ENCODE assay signal across 1 cellular context in the genomic region with DNA sequence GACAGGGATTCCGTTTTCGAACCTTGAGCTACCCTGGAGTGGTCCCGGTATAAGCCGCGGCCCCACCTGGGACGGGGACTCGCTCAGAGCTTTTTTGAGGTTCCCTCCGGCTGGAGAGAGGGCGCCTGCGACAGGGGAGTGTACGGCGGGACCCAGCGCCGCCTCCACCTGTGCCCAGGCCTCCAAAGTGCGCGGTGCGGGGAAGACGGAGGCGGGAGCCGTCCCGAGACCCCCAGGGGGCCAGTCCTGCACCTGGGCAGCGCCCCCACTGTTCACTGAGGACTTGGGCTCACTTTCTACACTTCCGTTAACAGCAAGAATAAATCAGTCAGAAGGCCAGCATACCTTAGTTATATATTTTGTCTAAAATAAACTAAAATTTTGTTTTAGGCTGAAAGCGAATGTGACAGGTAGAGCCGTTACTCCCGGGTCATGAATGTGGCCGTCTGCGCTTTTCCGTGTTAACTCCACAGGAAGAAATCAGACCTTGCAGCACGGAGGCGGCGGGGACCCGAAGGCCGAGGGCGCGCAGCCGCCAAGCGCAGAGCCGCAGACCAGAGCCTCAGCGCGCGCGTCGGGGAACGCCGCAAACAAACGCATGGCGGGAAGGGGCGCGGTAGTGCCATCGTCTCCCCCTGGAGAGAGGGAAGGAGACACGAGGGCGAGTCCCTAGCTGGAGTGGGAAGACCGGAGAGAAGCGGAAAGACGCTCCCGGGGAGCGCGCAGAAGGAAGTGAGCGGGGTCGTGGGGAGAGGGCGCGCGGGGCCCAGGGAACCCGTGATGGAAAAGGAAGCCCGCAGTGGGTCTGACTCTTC.
TF ChIP-seq lines count a peak whose summit lies in the region.

No MANE protein-coding gene starts in this region.

TF ChIP-seq in HepG2, 621 proteins besides CTCF, POLR2A, EP300 and RAD21 (continues in another document):
- no peak for TF ChIP-seq JDP2 (CRISPR knock-in tag; IDR thresholded peaks at IDR 0.05; ENCODE audit: borderline replicate concordance)
- no peak for TF ChIP-seq SAP130 (CRISPR knock-in tag; IDR thresholded peaks at IDR 0.05; ENCODE audit: low read depth)
- TF ChIP-seq RFX5 (IDR thresholded peaks at IDR 0.05; ENCODE audit: low read depth, low read length), result no peak
- TF ChIP-seq ZNF850 (CRISPR knock-in tag; conservative IDR thresholded peaks at IDR 0.05), result no peak
- peak; percentile 1; the same call in 1 of the 2 replicates for TF ChIP-seq KDM5B (CRISPR knock-in tag; IDR thresholded peaks at IDR 0.05; ENCODE audit: borderline replicate concordance)
- TF ChIP-seq, protein P1, sequence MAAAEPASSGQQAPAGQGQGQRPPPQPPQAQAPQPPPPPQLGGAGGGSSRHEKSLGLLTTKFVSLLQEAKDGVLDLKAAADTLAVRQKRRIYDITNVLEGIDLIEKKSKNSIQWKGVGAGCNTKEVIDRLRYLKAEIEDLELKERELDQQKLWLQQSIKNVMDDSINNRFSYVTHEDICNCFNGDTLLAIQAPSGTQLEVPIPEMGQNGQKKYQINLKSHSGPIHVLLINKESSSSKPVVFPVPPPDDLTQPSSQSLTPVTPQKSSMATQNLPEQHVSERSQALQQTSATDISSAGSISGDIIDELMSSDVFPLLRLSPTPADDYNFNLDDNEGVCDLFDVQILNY (CRISPR knock-in tag; conservative IDR thresholded peaks at IDR 0.05), result peak; percentile 54; the same call in 1 of the 2 replicates
- 0 out of 2 replicates have a peak, but pooled peaks have one; percentile 20 for TF ChIP-seq GATAD2A (CRISPR knock-in tag; IDR thresholded peaks at IDR 0.05)
- peak; percentile 64; the same call in 1 of the 2 replicates for TF ChIP-seq PRMT3 (CRISPR knock-in tag; IDR thresholded peaks at IDR 0.05; ENCODE audit: borderline replicate concordance, low read depth)
- no peak for TF ChIP-seq RBFOX2 (IDR thresholded peaks at IDR 0.05; ENCODE audit: low read depth, low read length)
- TF ChIP-seq FIP1L1 (IDR thresholded peaks at IDR 0.05; ENCODE audit: borderline replicate concordance, insufficient read depth, low read depth, low read length), result no peak
- TF ChIP-seq ZNF629 (CRISPR knock-in tag; conservative IDR thresholded peaks at IDR 0.05), result no peak
- no peak for TF ChIP-seq CHCHD3 (CRISPR knock-in tag; IDR thresholded peaks at IDR 0.05)
- TF ChIP-seq ZNF552 (CRISPR knock-in tag; IDR thresholded peaks at IDR 0.05; ENCODE audit: borderline replicate concordance), result 0 out of 2 replicates have a peak, but pooled peaks have one; percentile 42
- TF ChIP-seq, protein P2, sequence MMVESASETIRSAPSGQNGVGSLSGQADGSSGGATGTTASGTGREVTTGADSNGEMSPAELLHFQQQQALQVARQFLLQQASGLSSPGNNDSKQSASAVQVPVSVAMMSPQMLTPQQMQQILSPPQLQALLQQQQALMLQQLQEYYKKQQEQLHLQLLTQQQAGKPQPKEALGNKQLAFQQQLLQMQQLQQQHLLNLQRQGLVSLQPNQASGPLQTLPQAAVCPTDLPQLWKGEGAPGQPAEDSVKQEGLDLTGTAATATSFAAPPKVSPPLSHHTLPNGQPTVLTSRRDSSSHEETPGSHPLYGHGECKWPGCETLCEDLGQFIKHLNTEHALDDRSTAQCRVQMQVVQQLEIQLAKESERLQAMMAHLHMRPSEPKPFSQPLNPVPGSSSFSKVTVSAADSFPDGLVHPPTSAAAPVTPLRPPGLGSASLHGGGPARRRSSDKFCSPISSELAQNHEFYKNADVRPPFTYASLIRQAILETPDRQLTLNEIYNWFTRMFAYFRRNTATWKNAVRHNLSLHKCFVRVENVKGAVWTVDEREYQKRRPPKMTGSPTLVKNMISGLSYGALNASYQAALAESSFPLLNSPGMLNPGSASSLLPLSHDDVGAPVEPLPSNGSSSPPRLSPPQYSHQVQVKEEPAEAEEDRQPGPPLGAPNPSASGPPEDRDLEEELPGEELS (CRISPR knock-in tag; IDR thresholded peaks at IDR 0.05), result no peak
- TF ChIP-seq, protein P3, sequence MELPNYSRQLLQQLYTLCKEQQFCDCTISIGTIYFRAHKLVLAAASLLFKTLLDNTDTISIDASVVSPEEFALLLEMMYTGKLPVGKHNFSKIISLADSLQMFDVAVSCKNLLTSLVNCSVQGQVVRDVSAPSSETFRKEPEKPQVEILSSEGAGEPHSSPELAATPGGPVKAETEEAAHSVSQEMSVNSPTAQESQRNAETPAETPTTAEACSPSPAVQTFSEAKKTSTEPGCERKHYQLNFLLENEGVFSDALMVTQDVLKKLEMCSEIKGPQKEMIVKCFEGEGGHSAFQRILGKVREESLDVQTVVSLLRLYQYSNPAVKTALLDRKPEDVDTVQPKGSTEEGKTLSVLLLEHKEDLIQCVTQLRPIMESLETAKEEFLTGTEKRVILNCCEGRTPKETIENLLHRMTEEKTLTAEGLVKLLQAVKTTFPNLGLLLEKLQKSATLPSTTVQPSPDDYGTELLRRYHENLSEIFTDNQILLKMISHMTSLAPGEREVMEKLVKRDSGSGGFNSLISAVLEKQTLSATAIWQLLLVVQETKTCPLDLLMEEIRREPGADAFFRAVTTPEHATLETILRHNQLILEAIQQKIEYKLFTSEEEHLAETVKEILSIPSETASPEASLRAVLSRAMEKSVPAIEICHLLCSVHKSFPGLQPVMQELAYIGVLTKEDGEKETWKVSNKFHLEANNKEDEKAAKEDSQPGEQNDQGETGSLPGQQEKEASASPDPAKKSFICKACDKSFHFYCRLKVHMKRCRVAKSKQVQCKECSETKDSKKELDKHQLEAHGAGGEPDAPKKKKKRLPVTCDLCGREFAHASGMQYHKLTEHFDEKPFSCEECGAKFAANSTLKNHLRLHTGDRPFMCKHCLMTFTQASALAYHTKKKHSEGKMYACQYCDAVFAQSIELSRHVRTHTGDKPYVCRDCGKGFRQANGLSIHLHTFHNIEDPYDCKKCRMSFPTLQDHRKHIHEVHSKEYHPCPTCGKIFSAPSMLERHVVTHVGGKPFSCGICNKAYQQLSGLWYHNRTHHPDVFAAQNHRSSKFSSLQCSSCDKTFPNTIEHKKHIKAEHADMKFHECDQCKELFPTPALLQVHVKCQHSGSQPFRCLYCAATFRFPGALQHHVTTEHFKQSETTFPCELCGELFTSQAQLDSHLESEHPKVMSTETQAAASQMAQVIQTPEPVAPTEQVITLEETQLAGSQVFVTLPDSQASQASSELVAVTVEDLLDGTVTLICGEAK (IDR thresholded peaks at IDR 0.05), result no peak
- TF ChIP-seq, protein P3 (CRISPR knock-in tag; IDR thresholded peaks at IDR 0.05), result peak; percentile 58
- no peak for TF ChIP-seq IRX3 (CRISPR knock-in tag; IDR thresholded peaks at IDR 0.05; ENCODE audit: borderline replicate concordance, low read depth)
- TF ChIP-seq, protein P4, sequence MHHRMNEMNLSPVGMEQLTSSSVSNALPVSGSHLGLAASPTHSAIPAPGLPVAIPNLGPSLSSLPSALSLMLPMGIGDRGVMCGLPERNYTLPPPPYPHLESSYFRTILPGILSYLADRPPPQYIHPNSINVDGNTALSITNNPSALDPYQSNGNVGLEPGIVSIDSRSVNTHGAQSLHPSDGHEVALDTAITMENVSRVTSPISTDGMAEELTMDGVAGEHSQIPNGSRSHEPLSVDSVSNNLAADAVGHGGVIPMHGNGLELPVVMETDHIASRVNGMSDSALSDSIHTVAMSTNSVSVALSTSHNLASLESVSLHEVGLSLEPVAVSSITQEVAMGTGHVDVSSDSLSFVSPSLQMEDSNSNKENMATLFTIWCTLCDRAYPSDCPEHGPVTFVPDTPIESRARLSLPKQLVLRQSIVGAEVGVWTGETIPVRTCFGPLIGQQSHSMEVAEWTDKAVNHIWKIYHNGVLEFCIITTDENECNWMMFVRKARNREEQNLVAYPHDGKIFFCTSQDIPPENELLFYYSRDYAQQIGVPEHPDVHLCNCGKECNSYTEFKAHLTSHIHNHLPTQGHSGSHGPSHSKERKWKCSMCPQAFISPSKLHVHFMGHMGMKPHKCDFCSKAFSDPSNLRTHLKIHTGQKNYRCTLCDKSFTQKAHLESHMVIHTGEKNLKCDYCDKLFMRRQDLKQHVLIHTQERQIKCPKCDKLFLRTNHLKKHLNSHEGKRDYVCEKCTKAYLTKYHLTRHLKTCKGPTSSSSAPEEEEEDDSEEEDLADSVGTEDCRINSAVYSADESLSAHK (CRISPR knock-in tag; IDR thresholded peaks at IDR 0.05; ENCODE audit: borderline replicate concordance), result no peak
- TF ChIP-seq RARA (CRISPR knock-in tag; IDR thresholded peaks at IDR 0.05), result peak; percentile 7; the same call in 1 of the 2 replicates
- TF ChIP-seq ZSCAN25 (CRISPR knock-in tag; IDR thresholded peaks at IDR 0.05), result no peak
- TF ChIP-seq, protein P5, sequence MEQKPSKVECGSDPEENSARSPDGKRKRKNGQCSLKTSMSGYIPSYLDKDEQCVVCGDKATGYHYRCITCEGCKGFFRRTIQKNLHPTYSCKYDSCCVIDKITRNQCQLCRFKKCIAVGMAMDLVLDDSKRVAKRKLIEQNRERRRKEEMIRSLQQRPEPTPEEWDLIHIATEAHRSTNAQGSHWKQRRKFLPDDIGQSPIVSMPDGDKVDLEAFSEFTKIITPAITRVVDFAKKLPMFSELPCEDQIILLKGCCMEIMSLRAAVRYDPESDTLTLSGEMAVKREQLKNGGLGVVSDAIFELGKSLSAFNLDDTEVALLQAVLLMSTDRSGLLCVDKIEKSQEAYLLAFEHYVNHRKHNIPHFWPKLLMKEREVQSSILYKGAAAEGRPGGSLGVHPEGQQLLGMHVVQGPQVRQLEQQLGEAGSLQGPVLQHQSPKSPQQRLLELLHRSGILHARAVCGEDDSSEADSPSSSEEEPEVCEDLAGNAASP (CRISPR knock-in tag; IDR thresholded peaks at IDR 0.05; ENCODE audit: borderline replicate concordance), result no peak
- no peak for TF ChIP-seq NR2F1 (CRISPR knock-in tag; IDR thresholded peaks at IDR 0.05)
- TF ChIP-seq, protein P6, sequence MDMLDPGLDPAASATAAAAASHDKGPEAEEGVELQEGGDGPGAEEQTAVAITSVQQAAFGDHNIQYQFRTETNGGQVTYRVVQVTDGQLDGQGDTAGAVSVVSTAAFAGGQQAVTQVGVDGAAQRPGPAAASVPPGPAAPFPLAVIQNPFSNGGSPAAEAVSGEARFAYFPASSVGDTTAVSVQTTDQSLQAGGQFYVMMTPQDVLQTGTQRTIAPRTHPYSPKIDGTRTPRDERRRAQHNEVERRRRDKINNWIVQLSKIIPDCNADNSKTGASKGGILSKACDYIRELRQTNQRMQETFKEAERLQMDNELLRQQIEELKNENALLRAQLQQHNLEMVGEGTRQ (IDR thresholded peaks at IDR 0.05; ENCODE audit: low read depth, low read length), result no peak
- TF ChIP-seq, protein P6 (CRISPR knock-in tag; IDR thresholded peaks at IDR 0.05; ENCODE audit: borderline replicate concordance), result 0 out of 2 replicates have a peak, but pooled peaks have one; percentile 43
- TF ChIP-seq, protein P7, sequence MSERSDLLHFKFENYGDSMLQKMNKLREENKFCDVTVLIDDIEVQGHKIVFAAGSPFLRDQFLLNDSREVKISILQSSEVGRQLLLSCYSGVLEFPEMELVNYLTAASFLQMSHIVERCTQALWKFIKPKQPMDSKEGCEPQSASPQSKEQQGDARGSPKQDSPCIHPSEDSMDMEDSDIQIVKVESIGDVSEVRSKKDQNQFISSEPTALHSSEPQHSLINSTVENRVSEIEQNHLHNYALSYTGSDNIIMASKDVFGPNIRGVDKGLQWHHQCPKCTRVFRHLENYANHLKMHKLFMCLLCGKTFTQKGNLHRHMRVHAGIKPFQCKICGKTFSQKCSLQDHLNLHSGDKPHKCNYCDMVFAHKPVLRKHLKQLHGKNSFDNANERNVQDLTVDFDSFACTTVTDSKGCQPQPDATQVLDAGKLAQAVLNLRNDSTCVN (CRISPR knock-in tag; IDR thresholded peaks at IDR 0.05; ENCODE audit: borderline replicate concordance), result no peak
